1 cellular context compared by ENCODE assay signal in the genomic region with DNA sequence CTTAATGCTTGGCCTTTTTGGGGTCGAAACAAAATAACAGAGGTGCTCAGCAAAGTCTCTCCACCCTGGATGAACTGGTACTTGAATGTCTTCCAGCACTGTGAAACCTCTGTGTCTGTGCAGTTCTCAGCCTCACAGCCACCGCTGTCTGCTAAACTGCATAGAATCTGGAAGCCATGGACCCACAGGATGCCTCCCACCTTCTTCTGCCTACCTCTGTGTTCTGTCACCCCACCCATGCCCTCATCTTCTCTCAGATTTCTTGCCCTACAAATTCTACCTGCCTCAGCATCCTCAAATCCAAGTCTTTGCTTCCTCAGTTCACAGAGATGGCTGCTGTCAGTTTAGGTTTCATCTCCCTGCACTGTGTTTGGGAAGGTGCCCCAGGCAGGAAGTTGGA.
TF ChIP-seq lines count a peak whose summit lies in the region.

No MANE protein-coding gene starts in this region.

TF ChIP-seq in IMR-90, 13 proteins besides CTCF, POLR2A, EP300 and RAD21 (continued from another document):
- TF ChIP-seq ELK1 (IDR thresholded peaks at IDR 0.05; ENCODE audit: borderline replicate concordance, low read depth, low read length), result no peak
- no peak for TF ChIP-seq FOS (IDR thresholded peaks at IDR 0.05; ENCODE audit: low read depth, low read length)
- TF ChIP-seq SMC3 (IDR thresholded peaks at IDR 0.05; ENCODE audit: low read depth, low read length), result no peak
- no peak for TF ChIP-seq CEBPB (IDR thresholded peaks at IDR 0.05; ENCODE audit: low read depth, low read length)
